Comparison of ENCODE assay signal across 1 cellular context in the genomic region with DNA sequence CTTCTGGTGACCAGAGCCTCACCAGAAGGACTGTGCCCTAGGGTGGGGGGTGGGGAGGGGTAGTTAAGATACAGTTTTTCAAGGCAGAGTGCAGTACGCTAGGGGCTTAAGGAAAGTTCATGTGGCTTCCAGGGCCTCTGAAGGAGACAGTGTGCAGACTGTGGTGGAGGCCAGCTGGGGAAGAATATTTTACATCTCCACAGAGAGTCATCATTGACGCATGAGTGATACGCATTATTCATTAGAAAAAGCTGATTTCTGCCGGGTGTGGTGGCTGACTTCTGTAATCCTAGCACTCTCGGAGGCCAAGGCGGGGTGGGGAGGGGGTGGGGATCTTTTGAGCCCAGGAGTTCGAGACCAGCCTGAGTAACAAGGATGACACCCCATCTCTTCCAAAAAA.
TF ChIP-seq lines count a peak whose summit lies in the region.

No MANE protein-coding gene starts in this region.

TF ChIP-seq in HepG2, 621 proteins besides CTCF, POLR2A, EP300 and RAD21 (continued from another document):
- TF ChIP-seq ZNF331 (CRISPR knock-in tag; IDR thresholded peaks at IDR 0.05) = no peak
- no peak for TF ChIP-seq CCDC6 (CRISPR knock-in tag; IDR thresholded peaks at IDR 0.05)
- TF ChIP-seq ONECUT2 (CRISPR knock-in tag; IDR thresholded peaks at IDR 0.05) = no peak
- TF ChIP-seq, protein P1, sequence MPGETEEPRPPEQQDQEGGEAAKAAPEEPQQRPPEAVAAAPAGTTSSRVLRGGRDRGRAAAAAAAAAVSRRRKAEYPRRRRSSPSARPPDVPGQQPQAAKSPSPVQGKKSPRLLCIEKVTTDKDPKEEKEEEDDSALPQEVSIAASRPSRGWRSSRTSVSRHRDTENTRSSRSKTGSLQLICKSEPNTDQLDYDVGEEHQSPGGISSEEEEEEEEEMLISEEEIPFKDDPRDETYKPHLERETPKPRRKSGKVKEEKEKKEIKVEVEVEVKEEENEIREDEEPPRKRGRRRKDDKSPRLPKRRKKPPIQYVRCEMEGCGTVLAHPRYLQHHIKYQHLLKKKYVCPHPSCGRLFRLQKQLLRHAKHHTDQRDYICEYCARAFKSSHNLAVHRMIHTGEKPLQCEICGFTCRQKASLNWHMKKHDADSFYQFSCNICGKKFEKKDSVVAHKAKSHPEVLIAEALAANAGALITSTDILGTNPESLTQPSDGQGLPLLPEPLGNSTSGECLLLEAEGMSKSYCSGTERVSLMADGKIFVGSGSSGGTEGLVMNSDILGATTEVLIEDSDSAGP (CRISPR knock-in tag; IDR thresholded peaks at IDR 0.05; ENCODE audit: borderline replicate concordance) = no peak
- TF ChIP-seq, protein P2, sequence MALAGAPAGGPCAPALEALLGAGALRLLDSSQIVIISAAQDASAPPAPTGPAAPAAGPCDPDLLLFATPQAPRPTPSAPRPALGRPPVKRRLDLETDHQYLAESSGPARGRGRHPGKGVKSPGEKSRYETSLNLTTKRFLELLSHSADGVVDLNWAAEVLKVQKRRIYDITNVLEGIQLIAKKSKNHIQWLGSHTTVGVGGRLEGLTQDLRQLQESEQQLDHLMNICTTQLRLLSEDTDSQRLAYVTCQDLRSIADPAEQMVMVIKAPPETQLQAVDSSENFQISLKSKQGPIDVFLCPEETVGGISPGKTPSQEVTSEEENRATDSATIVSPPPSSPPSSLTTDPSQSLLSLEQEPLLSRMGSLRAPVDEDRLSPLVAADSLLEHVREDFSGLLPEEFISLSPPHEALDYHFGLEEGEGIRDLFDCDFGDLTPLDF (CRISPR knock-in tag; IDR thresholded peaks at IDR 0.05) = no peak
- TF ChIP-seq, protein P3, sequence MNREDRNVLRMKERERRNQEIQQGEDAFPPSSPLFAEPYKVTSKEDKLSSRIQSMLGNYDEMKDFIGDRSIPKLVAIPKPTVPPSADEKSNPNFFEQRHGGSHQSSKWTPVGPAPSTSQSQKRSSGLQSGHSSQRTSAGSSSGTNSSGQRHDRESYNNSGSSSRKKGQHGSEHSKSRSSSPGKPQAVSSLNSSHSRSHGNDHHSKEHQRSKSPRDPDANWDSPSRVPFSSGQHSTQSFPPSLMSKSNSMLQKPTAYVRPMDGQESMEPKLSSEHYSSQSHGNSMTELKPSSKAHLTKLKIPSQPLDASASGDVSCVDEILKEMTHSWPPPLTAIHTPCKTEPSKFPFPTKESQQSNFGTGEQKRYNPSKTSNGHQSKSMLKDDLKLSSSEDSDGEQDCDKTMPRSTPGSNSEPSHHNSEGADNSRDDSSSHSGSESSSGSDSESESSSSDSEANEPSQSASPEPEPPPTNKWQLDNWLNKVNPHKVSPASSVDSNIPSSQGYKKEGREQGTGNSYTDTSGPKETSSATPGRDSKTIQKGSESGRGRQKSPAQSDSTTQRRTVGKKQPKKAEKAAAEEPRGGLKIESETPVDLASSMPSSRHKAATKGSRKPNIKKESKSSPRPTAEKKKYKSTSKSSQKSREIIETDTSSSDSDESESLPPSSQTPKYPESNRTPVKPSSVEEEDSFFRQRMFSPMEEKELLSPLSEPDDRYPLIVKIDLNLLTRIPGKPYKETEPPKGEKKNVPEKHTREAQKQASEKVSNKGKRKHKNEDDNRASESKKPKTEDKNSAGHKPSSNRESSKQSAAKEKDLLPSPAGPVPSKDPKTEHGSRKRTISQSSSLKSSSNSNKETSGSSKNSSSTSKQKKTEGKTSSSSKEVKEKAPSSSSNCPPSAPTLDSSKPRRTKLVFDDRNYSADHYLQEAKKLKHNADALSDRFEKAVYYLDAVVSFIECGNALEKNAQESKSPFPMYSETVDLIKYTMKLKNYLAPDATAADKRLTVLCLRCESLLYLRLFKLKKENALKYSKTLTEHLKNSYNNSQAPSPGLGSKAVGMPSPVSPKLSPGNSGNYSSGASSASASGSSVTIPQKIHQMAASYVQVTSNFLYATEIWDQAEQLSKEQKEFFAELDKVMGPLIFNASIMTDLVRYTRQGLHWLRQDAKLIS (CRISPR knock-in tag; IDR thresholded peaks at IDR 0.05) = no peak
- no peak for TF ChIP-seq DNMT1 (CRISPR knock-in tag; IDR thresholded peaks at IDR 0.05)
- TF ChIP-seq, protein P4, sequence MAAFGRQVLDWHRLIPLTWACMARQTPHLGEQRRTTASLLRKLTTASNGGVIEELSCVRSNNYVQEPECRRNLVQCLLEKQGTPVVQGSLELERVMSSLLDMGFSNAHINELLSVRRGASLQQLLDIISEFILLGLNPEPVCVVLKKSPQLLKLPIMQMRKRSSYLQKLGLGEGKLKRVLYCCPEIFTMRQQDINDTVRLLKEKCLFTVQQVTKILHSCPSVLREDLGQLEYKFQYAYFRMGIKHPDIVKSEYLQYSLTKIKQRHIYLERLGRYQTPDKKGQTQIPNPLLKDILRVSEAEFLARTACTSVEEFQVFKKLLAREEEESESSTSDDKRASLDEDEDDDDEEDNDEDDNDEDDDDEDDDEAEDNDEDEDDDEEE (CRISPR knock-in tag; IDR thresholded peaks at IDR 0.05) = no peak
- TF ChIP-seq, protein P5, sequence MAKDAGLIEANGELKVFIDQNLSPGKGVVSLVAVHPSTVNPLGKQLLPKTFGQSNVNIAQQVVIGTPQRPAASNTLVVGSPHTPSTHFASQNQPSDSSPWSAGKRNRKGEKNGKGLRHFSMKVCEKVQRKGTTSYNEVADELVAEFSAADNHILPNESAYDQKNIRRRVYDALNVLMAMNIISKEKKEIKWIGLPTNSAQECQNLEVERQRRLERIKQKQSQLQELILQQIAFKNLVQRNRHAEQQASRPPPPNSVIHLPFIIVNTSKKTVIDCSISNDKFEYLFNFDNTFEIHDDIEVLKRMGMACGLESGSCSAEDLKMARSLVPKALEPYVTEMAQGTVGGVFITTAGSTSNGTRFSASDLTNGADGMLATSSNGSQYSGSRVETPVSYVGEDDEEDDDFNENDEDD (CRISPR knock-in tag; IDR thresholded peaks at IDR 0.05; ENCODE audit: borderline replicate concordance) = no peak
- TF ChIP-seq POLR2AphosphoS2 (IDR thresholded peaks at IDR 0.05; ENCODE audit: low read depth, low read length) = no peak
- TF ChIP-seq GATAD2A (CRISPR knock-in tag; IDR thresholded peaks at IDR 0.05) = no peak
